Comparison of ENCODE assay signal across 9 cellular contexts in genomic region chr17:42519546-42520444, GRCh38. TPM values are rescaled to one million over a fixed set of nuclear protein-coding genes. Genes with fewer than 3 reads are reported as not detected.
DNase-seq lines count a peak whose midpoint lies in the region; ATAC-seq, FAIRE-seq and TF ChIP-seq lines count a peak whose summit lies in the region.
"Had no signal": no experiment of that assay in that cellular context is flagged by ENCODE, and none has a peak within 500 bp of the region (broad histone marks: within the 10 kb centered on the region; RNA-seq: fewer than 3 reads in every experiment).

No MANE protein-coding gene starts in this region.

- peaks cover 8% of the 10 kb centered on the region for H3K27me3 Mint-ChIP-seq in activated T-helper 2 cell treated with anti-CD3 and anti-CD28 coated beads, Interferon-gamma antibody, Interleukin-2, Interleukin-4, amounts not matched to agents 10 μg/mL and 5 μg/mL and 100 μg/mL, durations not matched to agents 14 hours and 24 hours and 36 hours (ENCODE audit: low read depth)
- H3K27me3 Mint-ChIP-seq: B cell had no signal

- H3K27ac ChIP-seq in kidney (ENCODE audit: low read depth in 2 of 2, low read length in 2 of 2) (peak overlapping the region; percentile 91 to 96), spleen (peak overlapping the region; percentile 55 to 91 (median 85))

- no peak for ATAC-seq in GM21526 (IDR thresholded peaks at IDR 0.05; ENCODE audit: low FRiP score, unreplicated experiment)

- peak; percentile 16 for DNase-seq in SKM-1 treated with dmso at 0.1 percent for 144 hours (lab: John Stamatoyannopoulos, UW; ENCODE audit: unreplicated experiment)
- no peak for DNase-seq in SKM-1 (lab: John Stamatoyannopoulos, UW; ENCODE audit: unreplicated experiment)
- DNase-seq in cerebellum (ENCODE audit: low spot score): peak; percentile 48
- peak; percentile 96 for DNase-seq in kidney
- peak; percentile 76 for DNase-seq in spleen
- no peak for DNase-seq in activated T-helper 2 cell treated with anti-CD3 and anti-CD28 coated beads, Interferon-gamma antibody, Interleukin-2, Interleukin-4, amounts not matched to agents 10 μg/mL and 5 μg/mL and 100 μg/mL, durations not matched to agents 14 hours and 24 hours and 36 hours (ENCODE audit: low spot score)
- no peak for DNase-seq in NCI-H1930 (lab: John Stamatoyannopoulos, UW)

- TF ChIP-seq CTCF in kidney (IDR thresholded peaks at IDR 0.05; ENCODE audit: borderline replicate concordance, extremely low read depth, insufficient read depth) (peak; percentile 2), spleen (IDR thresholded peaks at IDR 0.05 in 8 of 11, conservative IDR thresholded peaks at IDR 0.05 in 3 of 11) (no peak)

- no peaks in the 10 kb centered on the region for H3K9me3 ChIP-seq in kidney (ENCODE audit: control insufficient read depth in 1 of 2, low read length in 2 of 2)
- H3K9me3 ChIP-seq in spleen: no peaks in the 10 kb centered on the region

- H3K4me3 Mint-ChIP-seq in activated T-helper 2 cell treated with anti-CD3 and anti-CD28 coated beads, Interferon-gamma antibody, Interleukin-2, Interleukin-4, amounts not matched to agents 10 μg/mL and 5 μg/mL and 100 μg/mL, durations not matched to agents 14 hours and 24 hours and 36 hours (ENCODE audit: low read depth): no peak overlapping the region
- H3K4me3 Mint-ChIP-seq: B cell had no signal

- H3K4me3 ChIP-seq in kidney (ENCODE audit: low read length in 2 of 2): no peak overlapping the region
- no peak overlapping the region for H3K4me3 ChIP-seq in spleen

- TF ChIP-seq POLR2A in spleen (IDR thresholded peaks at IDR 0.05): no peak

- no peak overlapping the region for H3K27ac Mint-ChIP-seq in activated T-helper 2 cell treated with anti-CD3 and anti-CD28 coated beads, Interferon-gamma antibody, Interleukin-2, Interleukin-4, amounts not matched to agents 10 μg/mL and 5 μg/mL and 100 μg/mL, durations not matched to agents 14 hours and 24 hours and 36 hours
- H3K27ac Mint-ChIP-seq: B cell had no signal

- intact Hi-C loops in kidney (cut with DNase I) (loop anchor here (10.0 kb wide), 1 partner anchor 95 kb away; the partner anchor contains the start of gene CAVIN1), spleen (cut with DNase I; ENCODE audit: low total_unique reads) (loop anchor here (5.0 to 10.0 kb wide), 3 partner anchors 55 to 197 kb away; no protein-coding TSS in a partner anchor)
- intact Hi-C loops in activated T-helper 2 cell treated with anti-CD3 and anti-CD28 coated beads, Interferon-gamma antibody, Interleukin-2, Interleukin-4, amounts not matched to agents 10 μg/mL and 5 μg/mL and 100 μg/mL, durations not matched to agents 14 hours and 24 hours and 36 hours (cut with micrococcal nuclease): loop anchor here (5.0 to 10.0 kb wide), 3 partner anchors 57 to 205 kb away; no protein-coding TSS in a partner anchor

- H3K4me1 Mint-ChIP-seq in activated T-helper 2 cell treated with anti-CD3 and anti-CD28 coated beads, Interferon-gamma antibody, Interleukin-2, Interleukin-4, amounts not matched to agents 10 μg/mL and 5 μg/mL and 100 μg/mL, durations not matched to agents 14 hours and 24 hours and 36 hours (ENCODE audit: low read depth): peaks cover 5% of the 10 kb centered on the region

- no peaks in the 10 kb centered on the region for H3K9me3 Mint-ChIP-seq in activated T-helper 2 cell treated with anti-CD3 and anti-CD28 coated beads, Interferon-gamma antibody, Interleukin-2, Interleukin-4, amounts not matched to agents 10 μg/mL and 5 μg/mL and 100 μg/mL, durations not matched to agents 14 hours and 24 hours and 36 hours

- H3K27me3 ChIP-seq in spleen (replicated peaks in 1 of 7): no peaks in the 10 kb centered on the region

- H3K9ac ChIP-seq in kidney (ENCODE audit: low read length in 2 of 2): peak overlapping the region; percentile 25 to 70

- no peaks in the 10 kb centered on the region for H3K36me3 Mint-ChIP-seq in activated T-helper 2 cell treated with anti-CD3 and anti-CD28 coated beads, Interferon-gamma antibody, Interleukin-2, Interleukin-4, amounts not matched to agents 10 μg/mL and 5 μg/mL and 100 μg/mL, durations not matched to agents 14 hours and 24 hours and 36 hours (ENCODE audit: low read depth)

- WGBS in spleen, 5 donors: 49 to 64% (median 58%) methylated on average over 12 of the region's 12 CpGs

- no peak for FAIRE-seq in kidney (lab: Jason Lieb, UNC)

- peaks cover 10 to 28% of the 10 kb centered on the region in 2 donors for H3K36me3 ChIP-seq in kidney (ENCODE audit: control insufficient read depth in 1 of 2, insufficient read depth in 2 of 2, low read length in 2 of 2)
- H3K36me3 ChIP-seq in spleen: peaks cover 0 to 56% (median 17%) of the 10 kb centered on the region in 6 donors

- peaks cover 51 to 67% of the 10 kb centered on the region in 2 donors for H3K4me1 ChIP-seq in kidney (ENCODE audit: control insufficient read depth in 1 of 2, insufficient read depth in 1 of 2, low read depth in 1 of 2, low read length in 2 of 2)
- peaks cover 35 to 86% (median 65%) of the 10 kb centered on the region in 6 donors for H3K4me1 ChIP-seq in spleen

RNA-seq across cellular contexts. Expression of gene NAGLU, which starts 16.2 kb away (rescaled TPM):
- 8.8 TPM for total RNA-seq in cerebellum
- 37.5 TPM for total RNA-seq in kidney
- polyA plus RNA-seq in kidney (ENCODE audit: insufficient read depth, low read depth, low replicate concordance): 52.7 TPM
- total RNA-seq in spleen: 10 to 100 TPM; 32.5 to 61.0 (median 48.9) TPM
- polyA plus RNA-seq in spleen: 10 to 100 TPM; 27.3 to 55.2 (median 49.8) TPM
- total RNA-seq in activated T-helper 2 cell treated with anti-CD3 and anti-CD28 coated beads, Interferon-gamma antibody, Interleukin-2, Interleukin-4, amounts not matched to agents 10 μg/mL and 5 μg/mL and 100 μg/mL, durations not matched to agents 14 hours and 24 hours and 36 hours: 17.4 and 19.9 TPM in 2 replicates

RNA-seq across cellular contexts. Expression of gene HSD17B1, which starts 32.9 kb away (rescaled TPM):
- total RNA-seq in cerebellum (1.8 TPM), kidney (0.31 TPM), spleen (1 to 10 TPM in 2 of 7 donors, under 1 TPM in 5; 0.54 to 1.6 (median 0.79) TPM)
- polyA plus RNA-seq in kidney (ENCODE audit: insufficient read depth, low read depth, low replicate concordance) (3.3 TPM), spleen (1 to 10 TPM; 2.9 to 5.5 (median 3.5) TPM)
- total RNA-seq in activated T-helper 2 cell treated with anti-CD3 and anti-CD28 coated beads, Interferon-gamma antibody, Interleukin-2, Interleukin-4, amounts not matched to agents 10 μg/mL and 5 μg/mL and 100 μg/mL, durations not matched to agents 14 hours and 24 hours and 36 hours: 0.91 and 1.4 TPM in 2 replicates

RNA-seq across cellular contexts. Expression of gene COASY, which starts 42.2 kb away (rescaled TPM):
- total RNA-seq in cerebellum (5.6 TPM), kidney (71.9 TPM), spleen (10 to 100 TPM; 32.5 to 68.6 (median 66.5) TPM)
- polyA plus RNA-seq in kidney (ENCODE audit: insufficient read depth, low read depth, low replicate concordance) (145 TPM), spleen (100 to 1,000 TPM in 1 of 3 donors, 10 to 100 TPM in 2; 50.0 to 104 (median 80.6) TPM)
- total RNA-seq in activated T-helper 2 cell treated with anti-CD3 and anti-CD28 coated beads, Interferon-gamma antibody, Interleukin-2, Interleukin-4, amounts not matched to agents 10 μg/mL and 5 μg/mL and 100 μg/mL, durations not matched to agents 14 hours and 24 hours and 36 hours: 90.6 and 91.6 TPM in 2 replicates

RNA-seq across cellular contexts. Expression of gene MLX, which starts 47.1 kb away (rescaled TPM):
- total RNA-seq in cerebellum: 21.6 TPM
- 38.7 TPM for total RNA-seq in kidney
- polyA plus RNA-seq in kidney (ENCODE audit: insufficient read depth, low read depth, low replicate concordance): 41.0 TPM
- total RNA-seq in spleen: 10 to 100 TPM; 43.0 to 64.4 (median 55.8) TPM
- 10 to 100 TPM; 33.0 to 39.1 (median 33.2) TPM for polyA plus RNA-seq in spleen
- 54.8 and 60.0 TPM in 2 replicates for total RNA-seq in activated T-helper 2 cell treated with anti-CD3 and anti-CD28 coated beads, Interferon-gamma antibody, Interleukin-2, Interleukin-4, amounts not matched to agents 10 μg/mL and 5 μg/mL and 100 μg/mL, durations not matched to agents 14 hours and 24 hours and 36 hours

RNA-seq across cellular contexts. Expression of gene PSMC3IP, which starts 57.7 kb away (rescaled TPM):
- total RNA-seq in cerebellum: 6.2 TPM
- total RNA-seq in kidney: 5.8 TPM
- 3.6 TPM for polyA plus RNA-seq in kidney (ENCODE audit: insufficient read depth, low read depth, low replicate concordance)
- total RNA-seq in spleen: 1 to 10 TPM; 1.9 to 5.6 (median 3.4) TPM
- 1 to 10 TPM; 3.6 to 4.3 (median 4.0) TPM for polyA plus RNA-seq in spleen
- 23.3 and 26.6 TPM in 2 replicates for total RNA-seq in activated T-helper 2 cell treated with anti-CD3 and anti-CD28 coated beads, Interferon-gamma antibody, Interleukin-2, Interleukin-4, amounts not matched to agents 10 μg/mL and 5 μg/mL and 100 μg/mL, durations not matched to agents 14 hours and 24 hours and 36 hours

Comparison
In these comparisons a context has a peak if more than half of its experiments do, and no peak if none do; other contexts are left out.
1. DNase-seq: peak in SKM-1 treated with dmso at 0.1 percent for 144 hours (single experiment), cerebellum (single experiment), kidney (single experiment) and spleen (single experiment); none in SKM-1 (single experiment), activated T-helper 2 cell treated with anti-CD3 and anti-CD28 coated beads, Interferon-gamma antibody, Interleukin-2, Interleukin-4, amounts not matched to agents 10 μg/mL and 5 μg/mL and 100 μg/mL, durations not matched to agents 14 hours and 24 hours and 36 hours (single experiment) and NCI-H1930 (0 of 2).